In the genomic region with DNA sequence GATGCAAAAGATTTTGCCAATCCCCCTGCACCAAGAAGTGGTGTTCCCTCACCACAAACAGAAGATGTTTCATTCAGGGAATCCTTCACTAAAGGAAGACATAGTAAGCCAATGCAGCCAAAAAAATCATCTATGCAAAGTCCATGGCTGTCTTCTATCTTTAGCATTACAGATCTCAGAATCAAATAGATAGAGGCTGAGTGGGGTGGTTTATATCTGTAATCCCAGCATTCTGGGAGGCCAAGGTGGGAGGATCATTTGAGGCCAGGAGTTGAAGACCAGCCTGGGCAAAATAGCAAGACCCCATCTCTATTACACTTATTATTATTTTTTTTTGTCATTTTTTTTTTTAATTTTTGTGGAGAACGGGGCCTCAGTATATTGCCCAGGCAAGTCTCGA, we compare ENCODE assay signal across 2 cellular contexts.
TF ChIP-seq lines count a peak whose summit lies in the region.

No MANE protein-coding gene starts in this region.

TF ChIP-seq in HEK293, 187 proteins besides CTCF, POLR2A, EP300 and RAD21:
- TF ChIP-seq, protein P1, sequence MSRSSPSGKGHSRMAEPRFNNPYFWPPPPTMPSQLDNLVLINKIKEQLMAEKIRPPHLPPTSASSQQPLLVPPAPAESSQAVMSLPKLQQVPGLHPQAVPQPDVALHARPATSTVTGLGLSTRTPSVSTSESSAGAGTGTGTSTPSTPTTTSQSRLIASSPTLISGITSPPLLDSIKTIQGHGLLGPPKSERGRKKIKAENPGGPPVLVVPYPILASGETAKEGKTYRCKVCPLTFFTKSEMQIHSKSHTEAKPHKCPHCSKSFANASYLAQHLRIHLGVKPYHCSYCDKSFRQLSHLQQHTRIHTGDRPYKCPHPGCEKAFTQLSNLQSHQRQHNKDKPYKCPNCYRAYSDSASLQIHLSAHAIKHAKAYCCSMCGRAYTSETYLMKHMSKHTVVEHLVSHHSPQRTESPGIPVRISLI (tag by site-specific recombination; IDR thresholded peaks at IDR 0.05) = peak; percentile 49; the same call in 1 of the 2 replicates
- TF ChIP-seq KLF16 (tag by site-specific recombination; IDR thresholded peaks at IDR 0.05) (no peak), BCL11B (tag by site-specific recombination; IDR thresholded peaks at IDR 0.05; ENCODE audit: low read depth) (no peak), ZNF121 (tag by site-specific recombination; IDR thresholded peaks at IDR 0.05) (peak; percentile 68)

TF ChIP-seq in HepG2, 621 proteins besides CTCF, POLR2A, EP300 and RAD21:
- TF ChIP-seq, protein P2, sequence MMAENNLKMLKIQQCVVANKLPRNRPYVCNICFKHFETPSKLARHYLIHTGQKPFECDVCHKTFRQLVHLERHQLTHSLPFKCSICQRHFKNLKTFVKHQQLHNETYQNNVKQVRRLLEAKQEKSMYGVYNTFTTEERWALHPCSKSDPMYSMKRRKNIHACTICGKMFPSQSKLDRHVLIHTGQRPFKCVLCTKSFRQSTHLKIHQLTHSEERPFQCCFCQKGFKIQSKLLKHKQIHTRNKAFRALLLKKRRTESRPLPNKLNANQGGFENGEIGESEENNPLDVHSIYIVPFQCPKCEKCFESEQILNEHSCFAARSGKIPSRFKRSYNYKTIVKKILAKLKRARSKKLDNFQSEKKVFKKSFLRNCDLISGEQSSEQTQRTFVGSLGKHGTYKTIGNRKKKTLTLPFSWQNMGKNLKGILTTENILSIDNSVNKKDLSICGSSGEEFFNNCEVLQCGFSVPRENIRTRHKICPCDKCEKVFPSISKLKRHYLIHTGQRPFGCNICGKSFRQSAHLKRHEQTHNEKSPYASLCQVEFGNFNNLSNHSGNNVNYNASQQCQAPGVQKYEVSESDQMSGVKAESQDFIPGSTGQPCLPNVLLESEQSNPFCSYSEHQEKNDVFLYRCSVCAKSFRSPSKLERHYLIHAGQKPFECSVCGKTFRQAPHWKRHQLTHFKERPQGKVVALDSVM (CRISPR knock-in tag; IDR thresholded peaks at IDR 0.05) = peak; percentile 58; the same call in 1 of the 2 replicates
- TF ChIP-seq WIZ (CRISPR knock-in tag; IDR thresholded peaks at IDR 0.05) = no peak
